In genomic region chr9:126705767-126706697, GRCh38 we compare ENCODE assay signal across 8 cellular contexts.
A peak's percentile ranks its signal among the peaks of the same experiment; 100 is the strongest.
DNase-seq lines count a peak whose midpoint lies in the region; ATAC-seq and TF ChIP-seq lines count a peak whose summit lies in the region.

No MANE protein-coding gene starts in this region.

- H3K9me3 ChIP-seq in DOHH2 (ENCODE audit: control insufficient read depth, insufficient read depth, low read length): no peaks in the 10 kb centered on the region
- H3K9me3 ChIP-seq in mucosa of descending colon: no peaks in the 10 kb centered on the region

- no peaks in the 10 kb centered on the region for H4K20me1 ChIP-seq in DOHH2 (ENCODE audit: control insufficient read depth, insufficient read depth, low read depth, low read length)

- no peaks in the 10 kb centered on the region for H3K9me2 ChIP-seq in DOHH2 (replicated peaks; ENCODE audit: control insufficient read depth, low read length)

- peak; percentile 57 for DNase-seq in activated CD4-positive, alpha-beta T cell treated with anti-CD3 and anti-CD28 coated beads for 1 hour
- DNase-seq in chondrocyte (ENCODE audit: low spot score) (no peak), mucosa of descending colon (peak in 2 of 3 donors; percentile 79 to 90)
- DNase-seq in stimulated activated CD8-positive, alpha-beta memory T cell treated with anti-CD3 and anti-CD28 coated beads, Interleukin-7, amount 100 ng/mL, for 1 hour (ENCODE audit: low read depth in 2 of 2): peak; percentile 39 to 62

- H3K4me3 ChIP-seq in DOHH2 (ENCODE audit: low read length) (no peak overlapping the region), mucosa of descending colon (no peak overlapping the region)

- H3K9me3 Mint-ChIP-seq in chondrocyte (ENCODE audit: low read depth): no peaks in the 10 kb centered on the region

- no peaks in the 10 kb centered on the region for H3K36me3 ChIP-seq in DOHH2 (ENCODE audit: control insufficient read depth, low read length)
- no peaks in the 10 kb centered on the region for H3K36me3 ChIP-seq in mucosa of descending colon (ENCODE audit: low read depth)

- peaks cover 24% of the 10 kb centered on the region for H3K27me3 Mint-ChIP-seq in chondrocyte (ENCODE audit: low read depth)

- H3K4me3 Mint-ChIP-seq in chondrocyte (ENCODE audit: unreplicated experiment): peak overlapping the region; percentile 45

- no peaks in the 10 kb centered on the region for H3F3A ChIP-seq in DOHH2 (ENCODE audit: control insufficient read depth, insufficient read depth)

- peak; percentile 93 for TF ChIP-seq CTCF in DOHH2 (IDR thresholded peaks at IDR 0.05; ENCODE audit: low read depth, low read length, poor library complexity, severe bottlenecking)
- TF ChIP-seq CTCF in LNCAP (IDR thresholded peaks at IDR 0.05): peak; percentile 87
- peak; percentile 78 for TF ChIP-seq CTCF in chondrocyte (IDR thresholded peaks at IDR 0.05)
- peak; percentile 42 for TF ChIP-seq CTCF in mucosa of descending colon (IDR thresholded peaks at IDR 0.05)

- no peaks in the 10 kb centered on the region for H3K36me3 Mint-ChIP-seq in chondrocyte (ENCODE audit: low read depth)

- H3K27ac ChIP-seq in DOHH2 (ENCODE audit: low read depth, low read length): no peak overlapping the region

- peak overlapping the region; percentile 44 for H3K4me2 ChIP-seq in DOHH2 (ENCODE audit: low read length)

- H3K79me2 ChIP-seq in DOHH2 (ENCODE audit: control insufficient read depth, low read length): no peaks in the 10 kb centered on the region

- H3K27me3 ChIP-seq in DOHH2 (ENCODE audit: control insufficient read depth, low read length): peaks cover 20% of the 10 kb centered on the region

- H3K27ac Mint-ChIP-seq in chondrocyte (ENCODE audit: unreplicated experiment): no peak overlapping the region

- intact Hi-C loops in mucosa of descending colon (cut with DNase I, micrococcal nuclease): loop anchor here (2.0 to 5.0 kb wide), 2 partner anchors 75 to 76 kb away; no protein-coding TSS in a partner anchor

- peaks cover 13% of the 10 kb centered on the region for H3K4me1 Mint-ChIP-seq in chondrocyte (ENCODE audit: low read depth)

- H3K4me1 ChIP-seq in DOHH2 (ENCODE audit: control insufficient read depth, low read length) (peaks cover 9% of the 10 kb centered on the region), mucosa of descending colon (ENCODE audit: low read depth) (no peaks in the 10 kb centered on the region)

- peak; percentile 83 for ATAC-seq in mucosa of descending colon
- no peak for ATAC-seq in GM19455 (IDR thresholded peaks at IDR 0.05; ENCODE audit: unreplicated experiment)
- no peak for ATAC-seq in HG02884 (IDR thresholded peaks at IDR 0.05; ENCODE audit: unreplicated experiment)

Comparison
In these comparisons a context has a peak if more than half of its experiments do, and no peak if none do; other contexts are left out.
1. CTCF ChIP-seq: peak in every context shown above with its lines; median percentile 93 in DOHH2; 87 in LNCAP; 78 in chondrocyte; 42 in mucosa of descending colon.